ENCODE assay signal across 17 cellular contexts in genomic region chr7:151677581-151678226, GRCh38.
DNase-seq lines count a peak whose midpoint lies in the region; ATAC-seq and TF ChIP-seq lines count a peak whose summit lies in the region.
"Had no signal": no experiment of that assay in that cellular context is flagged by ENCODE, and none has a peak within 500 bp of the region (broad histone marks: within the 10 kb centered on the region; RNA-seq: fewer than 3 reads in every experiment).

No MANE protein-coding gene starts in this region.

- no peak overlapping the region for H3K4me3 ChIP-seq in PC-9
- H3K4me3 ChIP-seq: dorsolateral prefrontal cortex, testis had no signal

- peaks cover 12% of the 10 kb centered on the region; the same call in 1 of the 2 replicates for H3F3A ChIP-seq in PC-9 (ENCODE audit: insufficient read depth, low read depth)

- peaks cover 20% of the 10 kb centered on the region for H3K4me1 ChIP-seq in PC-9 (replicated peaks; ENCODE audit: insufficient read depth)

- no peak overlapping the region for H2AFZ ChIP-seq in PC-9

- intact Hi-C loops in PC-9 (cut with micrococcal nuclease; ENCODE audit: unreplicated experiment) (loop anchor here (2.0 kb wide), 1 partner anchor 45 kb away; no protein-coding TSS in a partner anchor), left ventricle myocardium superior (cut with micrococcal nuclease) (no loop called here), sciatic nerve (cut with DNase I) (no loop called here)

- no peaks in the 10 kb centered on the region for H3K9me3 ChIP-seq in PC-9 (ENCODE audit: insufficient read depth, low read depth)
- H3K9me3 ChIP-seq: testis had no signal

- no peaks in the 10 kb centered on the region for H3K27me3 ChIP-seq in PC-9 (ENCODE audit: insufficient read depth, low read depth)
- H3K27me3 ChIP-seq: dorsolateral prefrontal cortex, testis had no signal

- ATAC-seq in left ventricle myocardium superior (peak; percentile 2), sciatic nerve (no peak), GM18502 (IDR thresholded peaks at IDR 0.05; ENCODE audit: poor library complexity, unreplicated experiment) (no peak), GM21390 (IDR thresholded peaks at IDR 0.05; ENCODE audit: unreplicated experiment) (no peak)
- ATAC-seq: activated CD4-positive, CD25-positive, alpha-beta regulatory T cell treated with anti-CD3 and anti-CD28 coated beads, Interleukin-2, amount 50 U/mL, for 24 hours; naive thymus-derived CD8-positive, alpha-beta T cell had no signal

- TF ChIP-seq CTCF in PC-9 (conservative IDR thresholded peaks at IDR 0.05), result no peak
- no peak for TF ChIP-seq CTCF in GM10248 (IDR thresholded peaks at IDR 0.05; ENCODE audit: control extremely low read depth, extremely low read depth, low read depth, missing control alignments)

- no peaks in the 10 kb centered on the region for H3K9me2 ChIP-seq in PC-9 (ENCODE audit: insufficient read depth)

- H3K36me3 ChIP-seq in PC-9 (ENCODE audit: low read depth), result no peaks in the 10 kb centered on the region

- peak overlapping the region; percentile 83 for H3K27ac ChIP-seq in PC-9
- H3K27ac ChIP-seq: 22Rv1, C4-2B, dorsolateral prefrontal cortex, testis had no signal

- CTCF ChIA-PET in PC-9 (lab: Charles Lee) (interaction anchor here (1.0 kb wide), 1 partner anchor 15 kb away, joined by 4 read pairs; no protein-coding TSS in a partner anchor), GM10248 (lab: Yijun Ruan, JAX) (no interaction called here)

- H4K20me1 ChIP-seq in PC-9 (ENCODE audit: insufficient read depth), result no peaks in the 10 kb centered on the region

- no peak overlapping the region for H3K4me2 ChIP-seq in PC-9

- no TSS peak for BruUV-seq in PC-9 (replicated peaks; lab: Mats Ljungman, UMichigan)

- POLR2A ChIA-PET in PC-9 (lab: Charles Lee; ENCODE audit: unreplicated experiment), result no interaction called here
- POLR2A ChIA-PET in GM10248 (lab: Yijun Ruan, JAX), result no interaction called here

- no peaks in the 10 kb centered on the region for H3K79me2 ChIP-seq in PC-9 (ENCODE audit: low read depth)

- DNase-seq in NCI-H187 treated with DMSO at 0.1 percent for 48 hours (lab: John Stamatoyannopoulos, UW) (peak; percentile 13), NCI-H187 (lab: John Stamatoyannopoulos, UW) (no peak), PC-9 (peak in 1 of 2 experiments; percentile 22), left ventricle myocardium superior (no peak), sciatic nerve (ENCODE audit: low spot score) (peak; percentile 13), GM10248 (ENCODE audit: extremely low spot score) (no peak)
- DNase-seq: DMS153; dorsolateral prefrontal cortex; hippocampal formation; naive thymus-derived CD8-positive, alpha-beta T cell; NCI-H69; testis had no signal

Comparison
In these comparisons a context has a peak if more than half of its experiments do, and no peak if none do; other contexts are left out.
1. DNase-seq: peak in NCI-H187 treated with DMSO at 0.1 percent for 48 hours (single experiment) and sciatic nerve (single experiment); none in NCI-H187 (0 of 2), left ventricle myocardium superior (single experiment) and GM10248 (single experiment).